ENCODE assay signal across 20 cellular contexts in genomic region chr12:981176-981828, GRCh38. TPM values are rescaled to one million over a fixed set of nuclear protein-coding genes. Genes with fewer than 3 reads are reported as not detected.
DNase-seq lines count a peak whose midpoint lies in the region; ATAC-seq and TF ChIP-seq lines count a peak whose summit lies in the region.
"Had no signal": no experiment of that assay in that cellular context is flagged by ENCODE, and none has a peak within 500 bp of the region (broad histone marks: within the 10 kb centered on the region; RNA-seq: fewer than 3 reads in every experiment).

No MANE protein-coding gene starts in this region.

- H2AFZ ChIP-seq in mesenchymal stem cell (ENCODE audit: low read depth, low read length) = no peak overlapping the region

- H3K4me3 ChIP-seq in mesenchymal stem cell (ENCODE audit: insufficient read depth in 1 of 2, low read depth in 1 of 2, low read length in 2 of 2) (no peak overlapping the region), suprapubic skin (no peak overlapping the region)
- H3K4me3 ChIP-seq: BLaER1 treated with 17β-estradiol and CSF1 and Interleukin-3, amounts not matched to agents 10 nM and 100 nM; left ventricle myocardium inferior had no signal

- no peak overlapping the region for H2BK120ac ChIP-seq in mesenchymal stem cell (ENCODE audit: low read depth, low read length)

- 87% methylated on average over 6 of the region's 8 CpGs for WGBS in mesenchymal stem cell
- 91% methylated on average over 8 of the region's 8 CpGs for WGBS in suprapubic skin

- H2AK5ac ChIP-seq in mesenchymal stem cell (ENCODE audit: low read length, severe bottlenecking) = no peak overlapping the region

- CTCF ChIA-PET in activated CD4-positive, alpha-beta T cell treated with anti-CD3 and anti-CD28 coated beads, Interleukin-2, amount 10 ng/mL, durations not matched to agents 7 days and 5 days (lab: Charles Lee) = interaction anchor here (0.6 to 1.2 kb wide), 4 partner anchors 9 to 74 kb away, joined by 3 to 5 read pairs (median 4); no protein-coding TSS in a partner anchor

- peaks cover 5% of the 10 kb centered on the region for H3K79me1 ChIP-seq in mesenchymal stem cell (replicated peaks; ENCODE audit: low read length, poor library complexity, severe bottlenecking)

- H3K27me3 ChIP-seq in mesenchymal stem cell (ENCODE audit: control insufficient read depth in 1 of 2, insufficient read depth in 1 of 2, low read length in 2 of 2) (no peaks in the 10 kb centered on the region), suprapubic skin (no peaks in the 10 kb centered on the region)
- H3K27me3 ChIP-seq: BLaER1 treated with 17β-estradiol and CSF1 and Interleukin-3, amounts not matched to agents 10 nM and 100 nM had no signal

- H3K27ac ChIP-seq in mesenchymal stem cell (ENCODE audit: low read length, poor library complexity, severe bottlenecking) = peak overlapping the region; percentile 36
- no peak overlapping the region for H3K27ac ChIP-seq in suprapubic skin
- H3K27ac ChIP-seq: BLaER1 treated with 17β-estradiol and CSF1 and Interleukin-3, amounts not matched to agents 10 nM and 100 nM; left ventricle myocardium inferior had no signal

- no peaks in the 10 kb centered on the region for H3K9me3 Mint-ChIP-seq in activated CD4-positive, alpha-beta T cell treated with anti-CD3 and anti-CD28 coated beads, Interleukin-2, amount 10 ng/mL, durations not matched to agents 7 days and 5 days
- H3K9me3 Mint-ChIP-seq: activated naive CD4-positive, alpha-beta T cell treated with anti-CD3 and anti-CD28 coated beads, Interleukin-2, amount 50 U/mL, for 24 hours had no signal

- TF ChIP-seq EP300 in suprapubic skin (IDR thresholded peaks at IDR 0.05) = no peak

- no peak overlapping the region for H4K8ac ChIP-seq in mesenchymal stem cell (ENCODE audit: low read length)

- DNase-seq in LoVo (ENCODE audit: low spot score) (peak; percentile 49), astrocyte of the hippocampus (ENCODE audit: low read depth, low spot score) (peak; percentile 81), mesenchymal stem cell (no peak), suprapubic skin (ENCODE audit: low spot score in 2 of 2) (no peak), cerebellum (ENCODE audit: low spot score) (no peak)
- DNase-seq in activated CD4-positive, alpha-beta T cell treated with anti-CD3 and anti-CD28 coated beads, Interleukin-2, amount 10 ng/mL, durations not matched to agents 7 days and 5 days = no peak
- DNase-seq: activated CD4-positive, alpha-beta T cell treated with anti-CD3 and anti-CD28 coated beads for 4 hours; DMS 273 treated with DMSO at 0.1 percent for 48 hours; effector CD8-positive, alpha-beta T cell; Kasumi-1; left ventricle myocardium inferior; NCI-H1436 treated with DMSO at 0.1 percent for 48 hours; NCI-H446; stimulated activated CD4-positive, alpha-beta T cell treated with anti-CD3 and anti-CD28 coated beads, Interleukin-2, amount 100 ng/mL, for 24 hours; substantia nigra; T1000 had no signal

- TF ChIP-seq CTCF in suprapubic skin (IDR thresholded peaks at IDR 0.05) = no peak

- POLR2A ChIA-PET in activated CD4-positive, alpha-beta T cell treated with anti-CD3 and anti-CD28 coated beads, Interleukin-2, amount 10 ng/mL, durations not matched to agents 7 days and 5 days (lab: Charles Lee) = no interaction called here

- no peaks in the 10 kb centered on the region for H3K36me3 Mint-ChIP-seq in activated CD4-positive, alpha-beta T cell treated with anti-CD3 and anti-CD28 coated beads, Interleukin-2, amount 10 ng/mL, durations not matched to agents 7 days and 5 days (ENCODE audit: low read depth)
- H3K36me3 Mint-ChIP-seq: activated naive CD4-positive, alpha-beta T cell treated with anti-CD3 and anti-CD28 coated beads, Interleukin-2, amount 50 U/mL, for 24 hours had no signal

- H3K9ac ChIP-seq in mesenchymal stem cell (ENCODE audit: low read length) = no peak overlapping the region
- H3K9ac ChIP-seq: BLaER1 treated with 17β-estradiol and CSF1 and Interleukin-3, amounts not matched to agents 10 nM and 100 nM had no signal

- H3K36me3 ChIP-seq in mesenchymal stem cell (ENCODE audit: control insufficient read depth in 1 of 2, insufficient read depth in 2 of 2, low read depth in 1 of 2, low read length in 2 of 2) (peaks cover 0 to 2% of the 10 kb centered on the region in 2 experiments), suprapubic skin (no peaks in the 10 kb centered on the region)
- H3K36me3 ChIP-seq: left ventricle myocardium inferior had no signal

- H3K4me1 ChIP-seq in mesenchymal stem cell (ENCODE audit: control insufficient read depth, insufficient read depth, low read depth, low read length) = peaks cover 7% of the 10 kb centered on the region
- H3K4me1 ChIP-seq in suprapubic skin = no peaks in the 10 kb centered on the region
- H3K4me1 ChIP-seq: left ventricle myocardium inferior had no signal

- no peaks in the 10 kb centered on the region for H3K27me3 Mint-ChIP-seq in activated CD4-positive, alpha-beta T cell treated with anti-CD3 and anti-CD28 coated beads, Interleukin-2, amount 10 ng/mL, durations not matched to agents 7 days and 5 days
- H3K27me3 Mint-ChIP-seq: activated naive CD4-positive, alpha-beta T cell treated with anti-CD3 and anti-CD28 coated beads, Interleukin-2, amount 50 U/mL, for 24 hours had no signal

- peaks cover 6% of the 10 kb centered on the region for H3K4me1 Mint-ChIP-seq in activated CD4-positive, alpha-beta T cell treated with anti-CD3 and anti-CD28 coated beads, Interleukin-2, amount 10 ng/mL, durations not matched to agents 7 days and 5 days
- H3K4me1 Mint-ChIP-seq: activated naive CD4-positive, alpha-beta T cell treated with anti-CD3 and anti-CD28 coated beads, Interleukin-2, amount 50 U/mL, for 24 hours had no signal

- no peak overlapping the region for H3K4ac ChIP-seq in mesenchymal stem cell (ENCODE audit: low read depth in 1 of 2, low read length in 2 of 2)

- TF ChIP-seq POLR2A in GM18505 (IDR thresholded peaks at IDR 0.05; ENCODE audit: borderline replicate concordance, extremely low read depth, insufficient read depth, insufficient read length) (no peak), suprapubic skin (IDR thresholded peaks at IDR 0.05) (no peak)

- H3K23ac ChIP-seq in mesenchymal stem cell (ENCODE audit: low read length in 2 of 2) = no peak overlapping the region

- H2BK12ac ChIP-seq in mesenchymal stem cell (ENCODE audit: low read length in 2 of 2) = no peak overlapping the region

- no peak overlapping the region for H4K91ac ChIP-seq in mesenchymal stem cell (ENCODE audit: low read length)

- H3K18ac ChIP-seq in mesenchymal stem cell (ENCODE audit: low read depth in 1 of 2, low read length in 2 of 2) = no peak overlapping the region

- no peak overlapping the region for H3K27ac Mint-ChIP-seq in activated CD4-positive, alpha-beta T cell treated with anti-CD3 and anti-CD28 coated beads, Interleukin-2, amount 10 ng/mL, durations not matched to agents 7 days and 5 days
- H3K27ac Mint-ChIP-seq: activated naive CD4-positive, alpha-beta T cell treated with anti-CD3 and anti-CD28 coated beads, Interleukin-2, amount 50 U/mL, for 24 hours had no signal

- no peak overlapping the region for H3K4me2 ChIP-seq in mesenchymal stem cell (ENCODE audit: low read length, poor library complexity, severe bottlenecking)
- H3K4me2 ChIP-seq: BLaER1 treated with 17β-estradiol and CSF1 and Interleukin-3, amounts not matched to agents 10 nM and 100 nM had no signal

- no peak overlapping the region for H2BK5ac ChIP-seq in mesenchymal stem cell (ENCODE audit: low read depth, low read length, poor library complexity, severe bottlenecking)

- H2BK15ac ChIP-seq in mesenchymal stem cell (ENCODE audit: low read depth, poor library complexity, severe bottlenecking) = no peak overlapping the region

- ATAC-seq in GM18505 (IDR thresholded peaks at IDR 0.05; ENCODE audit: unreplicated experiment) = peak; percentile 50
- ATAC-seq: sciatic nerve had no signal

- H3K4me3 Mint-ChIP-seq in activated CD4-positive, alpha-beta T cell treated with anti-CD3 and anti-CD28 coated beads, Interleukin-2, amount 10 ng/mL, durations not matched to agents 7 days and 5 days = no peak overlapping the region
- H3K4me3 Mint-ChIP-seq: activated naive CD4-positive, alpha-beta T cell treated with anti-CD3 and anti-CD28 coated beads, Interleukin-2, amount 50 U/mL, for 24 hours had no signal

- H3K9me3 ChIP-seq in mesenchymal stem cell (ENCODE audit: control insufficient read depth, low read length) = no peaks in the 10 kb centered on the region
- H3K9me3 ChIP-seq in suprapubic skin = no peaks in the 10 kb centered on the region
- H3K9me3 ChIP-seq: left ventricle myocardium inferior had no signal

- no peak overlapping the region for H3K14ac ChIP-seq in mesenchymal stem cell (ENCODE audit: low read length in 2 of 2)

RNA-seq across cellular contexts. Expression of gene ERC1, which starts 9.7 kb away (rescaled TPM):
- polyA plus RNA-seq in mesenchymal stem cell (2013, experiment 1 of 2) = 19.8 TPM
- polyA plus RNA-seq in mesenchymal stem cell (2013, experiment 2 of 2) = 17.9 TPM
- 10 to 100 TPM; 28.5 to 71.7 (median 38.5) TPM for total RNA-seq in suprapubic skin
- total RNA-seq in activated CD4-positive, alpha-beta T cell treated with anti-CD3 and anti-CD28 coated beads, Interleukin-2, amount 10 ng/mL, durations not matched to agents 7 days and 5 days = 10 to 100 TPM; 38.7 to 43.4 TPM
- 92.5 TPM for total RNA-seq in cerebellum

RNA-seq across cellular contexts. Expression of gene RAD52, which starts 31.8 kb away (rescaled TPM):
- 4.0 TPM for polyA plus RNA-seq in mesenchymal stem cell (2013, experiment 1 of 2)
- polyA plus RNA-seq in mesenchymal stem cell (2013, experiment 2 of 2) = 4.5 TPM
- total RNA-seq in suprapubic skin (10 to 100 TPM in 3 of 4 donors, 1 to 10 TPM in 1; 6.0 to 28.4 (median 14.3) TPM), cerebellum (26.5 TPM)
- total RNA-seq in activated CD4-positive, alpha-beta T cell treated with anti-CD3 and anti-CD28 coated beads, Interleukin-2, amount 10 ng/mL, durations not matched to agents 7 days and 5 days = 10 to 100 TPM; 18.5 to 19.4 TPM

Comparison
In these comparisons a context has a peak if more than half of its experiments do, and no peak if none do; other contexts are left out.
1. DNase-seq: peak in LoVo (single experiment) and astrocyte of the hippocampus (single experiment); none in mesenchymal stem cell (single experiment), suprapubic skin (0 of 2), activated CD4-positive, alpha-beta T cell treated with anti-CD3 and anti-CD28 coated beads, Interleukin-2, amount 10 ng/mL, durations not matched to agents 7 days and 5 days (single experiment) and cerebellum (single experiment).